Comparison of ENCODE assay signal across 9 cellular contexts in genomic region chr19:18379803-18380747, GRCh38. TPM values are rescaled to one million over a fixed set of nuclear protein-coding genes. Genes with fewer than 3 reads are reported as not detected.
A peak's percentile ranks its signal among the peaks of the same experiment; 100 is the strongest.
DNase-seq lines count a peak whose midpoint lies in the region; ATAC-seq and TF ChIP-seq lines count a peak whose summit lies in the region.
"Had no signal": no experiment of that assay in that cellular context is flagged by ENCODE, and none has a peak within 500 bp of the region (broad histone marks: within the 10 kb centered on the region; RNA-seq: fewer than 3 reads in every experiment).

No MANE protein-coding gene starts in this region.

- no peaks in the 10 kb centered on the region for H3K4me1 Mint-ChIP-seq in T-helper 17 cell

- H3K27me3 ChIP-seq in right atrium auricular region (no peaks in the 10 kb centered on the region), subcutaneous abdominal adipose tissue (ENCODE audit: control insufficient read depth in 5 of 5, insufficient read depth in 4 of 5, low read length in 5 of 5) (no peaks in the 10 kb centered on the region)

- no peak for ATAC-seq in T-helper 17 cell
- ATAC-seq in HG02840 (IDR thresholded peaks at IDR 0.05; ENCODE audit: low FRiP score, unreplicated experiment): no peak
- ATAC-seq in HG03175 (IDR thresholded peaks at IDR 0.05; ENCODE audit: unreplicated experiment): no peak

- H3K9me3 ChIP-seq in right atrium auricular region: no peaks in the 10 kb centered on the region
- no peaks in the 10 kb centered on the region for H3K9me3 ChIP-seq in subcutaneous abdominal adipose tissue (ENCODE audit: control insufficient read depth in 5 of 5, low read length in 5 of 5)
- H3K9me3 ChIP-seq in T-helper 17 cell (ENCODE audit: control insufficient read depth, low read length, poor library complexity, severe bottlenecking): no peaks in the 10 kb centered on the region

- no peak for TF ChIP-seq CTCF in right atrium auricular region (IDR thresholded peaks at IDR 0.05)

- no peak overlapping the region for H3K4me3 Mint-ChIP-seq in T-helper 17 cell

- no peaks in the 10 kb centered on the region for H3K36me3 ChIP-seq in right atrium auricular region
- H3K36me3 ChIP-seq in subcutaneous abdominal adipose tissue (ENCODE audit: control insufficient read depth in 5 of 5, insufficient read depth in 5 of 5, low read length in 5 of 5): no peaks in the 10 kb centered on the region

- H3K4me3 ChIP-seq in right atrium auricular region (no peak overlapping the region), subcutaneous abdominal adipose tissue (ENCODE audit: low read depth in 1 of 5, low read length in 5 of 5) (no peak overlapping the region)

- H3K27ac Mint-ChIP-seq in T-helper 17 cell: no peak overlapping the region

- peak; percentile 71 for DNase-seq in HS-5 (ENCODE audit: low read depth)
- peak; percentile 38 for DNase-seq in T1000 (lab: John Stamatoyannopoulos, UW)
- DNase-seq in right atrium auricular region (ENCODE audit: low spot score): peak; percentile 96
- DNase-seq in T-helper 17 cell: no peak
- no peak for DNase-seq in 8988T

- H3K27ac ChIP-seq in right atrium auricular region (peak overlapping the region; percentile 68 to 73), subcutaneous abdominal adipose tissue (ENCODE audit: low read depth, low read length) (peak overlapping the region; percentile 66)

- H3K27me3 Mint-ChIP-seq in T-helper 17 cell: peaks cover 29% of the 10 kb centered on the region

- peak overlapping the region in 1 of 5 donors; percentile 17 for H3K9ac ChIP-seq in subcutaneous abdominal adipose tissue (ENCODE audit: low read length in 5 of 5)

- no peaks in the 10 kb centered on the region for H3K36me3 Mint-ChIP-seq in T-helper 17 cell (ENCODE audit: low read depth)

- peaks cover 0 to 14% of the 10 kb centered on the region in 2 donors for H3K4me1 ChIP-seq in right atrium auricular region
- H3K4me1 ChIP-seq in subcutaneous abdominal adipose tissue (ENCODE audit: control insufficient read depth in 5 of 5, insufficient read depth in 5 of 5, low read length in 5 of 5): peaks cover 2 to 27% (median 18%) of the 10 kb centered on the region in 5 donors

RNA-seq across cellular contexts. Expression of gene GDF15, which starts 5.9 kb away (rescaled TPM):
- total RNA-seq in right atrium auricular region: 1 to 10 TPM; 1.1 to 2.7 TPM
- total RNA-seq in T-helper 17 cell: under 1 TPM; 0.29 to 0.85 TPM

RNA-seq across cellular contexts. Expression of gene LRRC25, which starts 17.3 kb away (rescaled TPM):
- total RNA-seq in right atrium auricular region: 1 to 10 TPM; 2.6 to 6.8 TPM
- total RNA-seq in T-helper 17 cell: 1 to 10 TPM in 1 of 2 donors, under 1 TPM in 1; 0.63 to 3.2 TPM
- total RNA-seq: LHCN-M2 had no signal

RNA-seq across cellular contexts. Expression of gene SSBP4, which starts 39.1 kb away (rescaled TPM):
- total RNA-seq in right atrium auricular region (10 to 100 TPM; 31.7 to 59.5 TPM), T-helper 17 cell (100 to 1,000 TPM; 112 to 113 TPM)

RNA-seq across cellular contexts. Expression of gene PGPEP1, which starts 39.7 kb away (rescaled TPM):
- total RNA-seq in right atrium auricular region: 10 to 100 TPM; 16.4 to 20.6 TPM
- total RNA-seq in T-helper 17 cell: 10 to 100 TPM; 22.0 to 28.3 TPM

RNA-seq across cellular contexts. Expression of gene LSM4, which starts 57.2 kb away (rescaled TPM):
- total RNA-seq in right atrium auricular region (10 to 100 TPM; 68.5 to 97.3 TPM), T-helper 17 cell (10 to 100 TPM; 43.3 to 46.6 TPM)

Comparison
In these comparisons a context has a peak if more than half of its experiments do, and no peak if none do; other contexts are left out.
1. DNase-seq: peak in HS-5 (single experiment), T1000 (single experiment) and right atrium auricular region (single experiment); none in T-helper 17 cell (0 of 3) and 8988T (single experiment).